2 cellular contexts compared by ENCODE assay signal in the genomic region with DNA sequence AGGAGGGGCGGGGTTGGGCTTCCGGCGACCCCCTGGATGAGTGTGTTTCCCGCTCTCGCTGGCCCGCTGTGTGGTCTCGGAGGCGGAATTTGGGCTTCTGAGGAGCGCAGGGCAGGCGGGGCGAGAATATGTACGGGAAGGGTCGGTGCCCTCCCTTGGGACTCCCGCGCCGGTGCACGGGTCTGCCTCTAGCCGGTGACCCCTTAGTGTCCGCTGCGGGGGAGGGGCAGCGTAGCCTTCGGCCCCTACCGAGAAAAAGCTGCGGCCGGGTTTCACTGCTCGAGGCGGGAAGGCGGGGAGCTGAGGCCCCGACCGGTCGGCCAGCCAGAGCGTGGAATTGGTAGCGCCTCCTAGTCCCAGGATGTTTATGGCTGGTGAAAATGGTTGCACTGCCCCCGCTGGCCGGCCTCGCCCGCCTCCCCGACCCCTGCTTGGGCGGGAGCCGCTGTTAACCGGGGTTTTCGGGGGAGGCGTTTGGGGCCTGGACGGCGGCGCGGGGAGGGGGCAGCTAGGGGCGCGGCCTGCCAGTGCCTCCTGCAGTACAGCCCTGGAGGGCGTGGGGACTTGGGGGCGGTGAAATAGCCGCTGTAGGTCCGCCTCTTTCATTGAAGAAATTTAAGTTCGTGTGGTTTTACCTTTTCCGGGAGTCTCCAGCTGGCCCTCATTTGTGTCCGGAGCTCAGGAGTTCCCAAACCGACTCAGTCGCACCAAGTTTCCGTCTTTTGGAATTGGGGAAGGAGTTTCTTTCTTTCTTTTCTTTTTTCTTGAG.
TF ChIP-seq lines count a peak whose summit lies in the region.

Gene UGP2 (plus strand): TSS at position 643 of the 769 bp plus-strand sequence. CDS start 290 bp downstream, outside the sequence.

TF ChIP-seq in GM23338, 12 proteins besides CTCF, POLR2A, EP300 and RAD21:
- TF ChIP-seq POLR2AphosphoS5 (IDR thresholded peaks at IDR 0.05; ENCODE audit: low read depth) (peak; percentile 95), CREB1 (CRISPR knock-in tag; IDR thresholded peaks at IDR 0.05; ENCODE audit: low read depth) (no peak)
- TF ChIP-seq, protein P1, sequence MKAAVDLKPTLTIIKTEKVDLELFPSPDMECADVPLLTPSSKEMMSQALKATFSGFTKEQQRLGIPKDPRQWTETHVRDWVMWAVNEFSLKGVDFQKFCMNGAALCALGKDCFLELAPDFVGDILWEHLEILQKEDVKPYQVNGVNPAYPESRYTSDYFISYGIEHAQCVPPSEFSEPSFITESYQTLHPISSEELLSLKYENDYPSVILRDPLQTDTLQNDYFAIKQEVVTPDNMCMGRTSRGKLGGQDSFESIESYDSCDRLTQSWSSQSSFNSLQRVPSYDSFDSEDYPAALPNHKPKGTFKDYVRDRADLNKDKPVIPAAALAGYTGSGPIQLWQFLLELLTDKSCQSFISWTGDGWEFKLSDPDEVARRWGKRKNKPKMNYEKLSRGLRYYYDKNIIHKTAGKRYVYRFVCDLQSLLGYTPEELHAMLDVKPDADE (IDR thresholded peaks at IDR 0.05) = peak; percentile 8; the same call in 1 of the 2 replicates

TF ChIP-seq in neural cell, 6 proteins besides CTCF, POLR2A, EP300 and RAD21:
- TF ChIP-seq SMC3 (conservative IDR thresholded peaks at IDR 0.05; ENCODE audit: poor library complexity) (no peak), MXI1 (conservative IDR thresholded peaks at IDR 0.05; ENCODE audit: poor library complexity, severe bottlenecking) (peak; percentile 25)
